Comparison of ENCODE assay signal across 8 cellular contexts in the genomic region with DNA sequence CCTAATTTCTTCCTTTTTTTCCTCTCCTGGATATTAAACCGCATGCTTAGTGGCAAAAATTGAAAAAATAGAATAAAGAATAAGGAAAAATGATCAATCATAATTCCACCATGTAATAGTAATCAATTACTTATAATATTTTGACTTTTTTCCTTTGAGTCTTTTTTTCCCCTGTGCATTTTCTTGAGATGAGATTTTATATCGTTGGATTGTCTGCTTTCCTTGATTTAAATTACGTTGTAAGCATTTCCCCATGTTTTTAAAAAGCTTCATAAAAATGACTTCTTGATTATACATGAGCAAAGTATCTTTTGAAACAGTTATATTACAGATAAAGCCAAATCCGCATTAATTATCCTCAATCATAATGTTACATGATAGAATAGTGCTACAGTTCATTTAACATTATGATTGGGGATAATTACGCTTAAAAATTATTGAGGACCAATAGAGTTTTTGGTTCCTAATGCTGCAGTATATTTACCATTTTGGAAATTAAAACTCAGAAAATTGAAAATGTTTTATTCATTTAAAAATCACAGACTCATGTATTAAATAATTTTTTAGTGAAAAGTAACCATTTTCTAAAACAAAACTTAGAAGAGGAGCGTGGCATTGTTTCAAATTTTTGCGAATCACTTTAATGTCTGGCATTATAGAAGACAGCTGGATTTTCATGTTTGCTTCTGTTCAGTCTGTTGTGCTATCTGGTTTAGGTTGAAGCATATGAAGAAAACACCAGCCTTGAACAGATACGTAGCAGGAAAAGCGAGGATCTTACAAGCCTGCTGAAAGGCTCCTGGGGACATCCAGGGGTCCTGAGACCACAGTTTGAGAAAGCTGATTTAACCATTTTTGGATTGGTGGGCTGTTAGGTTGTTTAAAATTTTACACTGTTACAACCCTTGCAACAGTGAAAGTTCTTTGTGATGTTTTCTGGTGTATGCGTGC. TPM values are rescaled to one million over a fixed set of nuclear protein-coding genes. Genes with fewer than 3 reads are reported as not detected.
A peak's percentile ranks its signal among the peaks of the same experiment; 100 is the strongest.
DNase-seq lines count a peak whose midpoint lies in the region; ATAC-seq and TF ChIP-seq lines count a peak whose summit lies in the region.

No MANE protein-coding gene starts in this region.

- no peak for TF ChIP-seq CTCF in neural progenitor cell (IDR thresholded peaks at IDR 0.05)

- H3K9me3 ChIP-seq in CD8-positive, alpha-beta memory T cell (ENCODE audit: low read length) = no peaks in the 10 kb centered on the region
- H3K9me3 ChIP-seq in duodenal mucosa (ENCODE audit: control insufficient read depth in 1 of 2, low read length in 2 of 2) = no peaks in the 10 kb centered on the region
- no peaks in the 10 kb centered on the region for H3K9me3 ChIP-seq in neural progenitor cell (ENCODE audit: low read depth)

- H3K27ac ChIP-seq in CD8-positive, alpha-beta memory T cell (ENCODE audit: low read depth, low read length) = peak overlapping the region; percentile 15
- H3K27ac ChIP-seq in duodenal mucosa (ENCODE audit: low read depth, low read length) (no peak overlapping the region), neural progenitor cell (peak overlapping the region; percentile 95)

- peaks cover 60% of the 10 kb centered on the region for H3K79me2 ChIP-seq in neural progenitor cell (ENCODE audit: low read depth)

- CTCF ChIA-PET in CD8-positive, alpha-beta memory T cell (lab: Charles Lee) = interaction anchor here (1.8 kb wide), 1 partner anchor 9 kb away, joined by 4 read pairs; no protein-coding TSS in a partner anchor

- peak overlapping the region in 5 of 8 donors; percentile 70 to 99 (median 89) for H3K27ac Mint-ChIP-seq in CD8-positive, alpha-beta memory T cell
- peak overlapping the region; percentile 97 for H3K27ac Mint-ChIP-seq in neural progenitor cell

- no peaks in the 10 kb centered on the region for H3K36me3 ChIP-seq in CD8-positive, alpha-beta memory T cell (ENCODE audit: insufficient read depth, low read length)
- H3K36me3 ChIP-seq in duodenal mucosa (ENCODE audit: control insufficient read depth in 1 of 2, insufficient read depth in 2 of 2, low read length in 2 of 2) = no peaks in the 10 kb centered on the region
- peaks cover 10% of the 10 kb centered on the region for H3K36me3 ChIP-seq in neural progenitor cell

- H2AFZ ChIP-seq in neural progenitor cell (replicated peaks) = no peak overlapping the region

- ATAC-seq in HG03159 (IDR thresholded peaks at IDR 0.05; ENCODE audit: unreplicated experiment) = no peak
- no peak for ATAC-seq in GM18861 (IDR thresholded peaks at IDR 0.05; ENCODE audit: unreplicated experiment)

- H4K20me1 ChIP-seq in neural progenitor cell (ENCODE audit: low read depth) = peaks cover 2% of the 10 kb centered on the region

- H3K9ac ChIP-seq in duodenal mucosa (ENCODE audit: low read depth in 1 of 2, low read length in 2 of 2) (peak overlapping the region; percentile 87 to 92), neural progenitor cell (peak overlapping the region; percentile 81)

- no peaks in the 10 kb centered on the region for H3K27me3 Mint-ChIP-seq in CD8-positive, alpha-beta memory T cell
- H3K27me3 Mint-ChIP-seq in neural progenitor cell (ENCODE audit: insufficient read depth, low read depth) = peaks cover 2% of the 10 kb centered on the region

- H3K4me3 ChIP-seq in CD8-positive, alpha-beta memory T cell (ENCODE audit: low read length) = no peak overlapping the region
- H3K4me3 ChIP-seq in duodenal mucosa (ENCODE audit: low read depth in 1 of 2, low read length in 2 of 2) (peak overlapping the region; percentile 73 to 85), neural progenitor cell (peak overlapping the region; percentile 92)

- H3K4me1 Mint-ChIP-seq in CD8-positive, alpha-beta memory T cell = peaks cover 24 to 40% (median 37%) of the 10 kb centered on the region in 3 donors
- peaks cover 10% of the 10 kb centered on the region for H3K4me1 Mint-ChIP-seq in neural progenitor cell

- no peaks in the 10 kb centered on the region for H3K27me3 ChIP-seq in CD8-positive, alpha-beta memory T cell (ENCODE audit: insufficient read depth, low read length, poor library complexity, severe bottlenecking)
- H3K27me3 ChIP-seq in duodenal mucosa (ENCODE audit: control insufficient read depth in 1 of 2, insufficient read depth in 2 of 2, low read length in 2 of 2) = no peaks in the 10 kb centered on the region
- H3K27me3 ChIP-seq in neural progenitor cell = no peaks in the 10 kb centered on the region

- DNase-seq in CD8-positive, alpha-beta memory T cell = no peak
- DNase-seq in NAMALWA (ENCODE audit: low spot score) = peak; percentile 27
- peak; percentile 23 for DNase-seq in neural progenitor cell (ENCODE audit: low spot score)
- DNase-seq in DMS79 (lab: John Stamatoyannopoulos, UW) = no peak
- no peak for DNase-seq in AG08396 (ENCODE audit: low spot score)

- H3F3A ChIP-seq in neural progenitor cell (ENCODE audit: low read depth) = peaks cover 13% of the 10 kb centered on the region

- POLR2A ChIA-PET in CD8-positive, alpha-beta memory T cell (lab: Charles Lee) = no interaction called here

- H3K4me3 Mint-ChIP-seq in CD8-positive, alpha-beta memory T cell = peak overlapping the region; percentile 91 to 98 (median 97)
- peak overlapping the region; percentile 96 for H3K4me3 Mint-ChIP-seq in neural progenitor cell

- H3K36me3 Mint-ChIP-seq in CD8-positive, alpha-beta memory T cell = peaks cover 0 to 14% (median 3%) of the 10 kb centered on the region in 3 donors
- peaks cover 20% of the 10 kb centered on the region for H3K36me3 Mint-ChIP-seq in neural progenitor cell

- peak overlapping the region; percentile 94 for H3K4me2 ChIP-seq in neural progenitor cell

- peaks cover 12% of the 10 kb centered on the region for H3K4me1 ChIP-seq in CD8-positive, alpha-beta memory T cell (ENCODE audit: insufficient read depth, low read length)
- H3K4me1 ChIP-seq in duodenal mucosa (ENCODE audit: control insufficient read depth in 1 of 2, insufficient read depth in 2 of 2, low read length in 2 of 2) (peaks cover 6 to 10% of the 10 kb centered on the region in 2 donors), neural progenitor cell (peaks cover 11% of the 10 kb centered on the region)

- H3K9me3 Mint-ChIP-seq in CD8-positive, alpha-beta memory T cell = no peaks in the 10 kb centered on the region
- H3K9me3 Mint-ChIP-seq in neural progenitor cell = no peaks in the 10 kb centered on the region

RNA-seq across cellular contexts. Expression of a gene that starts 1.4 kb away (rescaled TPM):
- total RNA-seq in CD8-positive, alpha-beta memory T cell = 10 to 100 TPM; 10.1 to 13.8 TPM
- polyA plus RNA-seq in CD8-positive, alpha-beta memory T cell = 5.0 TPM
- total RNA-seq in neural progenitor cell (ENCODE audit: low replicate concordance) = 58.1 and 113 TPM in 2 replicates

Comparison
In these comparisons a context has a peak if more than half of its experiments do, and no peak if none do; other contexts are left out.
1. DNase-seq: peak in NAMALWA (single experiment) and neural progenitor cell (single experiment); none in CD8-positive, alpha-beta memory T cell (0 of 5), DMS79 (single experiment) and AG08396 (single experiment).